In genomic region chr19:29872224-29872731, GRCh38 we compare ENCODE assay signal across 8 cellular contexts.
DNase-seq lines count a peak whose midpoint lies in the region; ATAC-seq and TF ChIP-seq lines count a peak whose summit lies in the region.

No MANE protein-coding gene starts in this region.

- WGBS in iPS DF 6.9 (ENCODE audit: insufficient coverage, insufficient read length), result no CpG with 5 or more reads among the region's 33 CpGs
- 10 to 71% methylated on average over 3 to 11 of the region's 33 CpGs for WGBS in gastroesophageal sphincter (ENCODE audit: low coverage in 1 of 2), 2 donors

- no peaks in the 10 kb centered on the region for H3K36me3 Mint-ChIP-seq in activated CD4-positive, alpha-beta memory T cell treated with anti-CD3 and anti-CD28 coated beads, Interleukin-2, amount 10 ng/mL, durations not matched to agents 7 days and 5 days (ENCODE audit: low read depth)
- no peaks in the 10 kb centered on the region for H3K36me3 Mint-ChIP-seq in stimulated activated memory B cell treated with anti-CD40 and anti-IgM and Interleukin-4, amounts not matched to agents 10 μg/mL and 1 μg/mL and 100 μg/mL, for 72 hours

- intact Hi-C loops in left ventricle myocardium inferior (cut with micrococcal nuclease) (loop anchor here (5.0 to 10.0 kb wide), 2 partner anchors 100 to 137 kb away; no protein-coding TSS in a partner anchor), cardiac septum (cut with DNase I) (loop anchor here (2.0 to 10.0 kb wide), 5 partner anchors 100 to 353 kb away; partner anchors contain the start of gene POP4)

- TF ChIP-seq CTCF in left ventricle myocardium inferior (IDR thresholded peaks at IDR 0.05; ENCODE audit: borderline replicate concordance) (peak; percentile 2), gastroesophageal sphincter (IDR thresholded peaks at IDR 0.05) (peak in 1 of 4 experiments; percentile 17)

- peaks cover 18% of the 10 kb centered on the region for H3K4me1 Mint-ChIP-seq in activated CD4-positive, alpha-beta memory T cell treated with anti-CD3 and anti-CD28 coated beads, Interleukin-2, amount 10 ng/mL, durations not matched to agents 7 days and 5 days
- peaks cover 24% of the 10 kb centered on the region for H3K4me1 Mint-ChIP-seq in stimulated activated memory B cell treated with anti-CD40 and anti-IgM and Interleukin-4, amounts not matched to agents 10 μg/mL and 1 μg/mL and 100 μg/mL, for 72 hours

- H3K27ac ChIP-seq in left ventricle myocardium inferior (replicated peaks) (no peak overlapping the region), iPS DF 6.9 (ENCODE audit: low read length) (no peak overlapping the region), gastroesophageal sphincter (no peak overlapping the region)

- CTCF ChIA-PET in activated CD4-positive, alpha-beta memory T cell treated with anti-CD3 and anti-CD28 coated beads, Interleukin-2, amount 10 ng/mL, durations not matched to agents 7 days and 5 days (lab: Charles Lee), result interaction anchor here (0.8 to 6.7 kb wide), 17 partner anchors 11 to 200 kb away, joined by 3 to 62 read pairs (median 4); partner anchors contain the start of gene URI1

- H3K4me3 Mint-ChIP-seq in activated CD4-positive, alpha-beta memory T cell treated with anti-CD3 and anti-CD28 coated beads, Interleukin-2, amount 10 ng/mL, durations not matched to agents 7 days and 5 days, result peak overlapping the region; percentile 37
- H3K4me3 Mint-ChIP-seq in stimulated activated memory B cell treated with anti-CD40 and anti-IgM and Interleukin-4, amounts not matched to agents 10 μg/mL and 1 μg/mL and 100 μg/mL, for 72 hours, result peak overlapping the region; percentile 44

- ATAC-seq in stimulated activated memory B cell treated with anti-CD40 and anti-IgM and Interleukin-4, amounts not matched to agents 10 μg/mL and 1 μg/mL and 100 μg/mL, for 72 hours, result no peak
- ATAC-seq in gastroesophageal sphincter (no peak), GM18858 (IDR thresholded peaks at IDR 0.05; ENCODE audit: unreplicated experiment) (no peak)

- H3K36me3 ChIP-seq in left ventricle myocardium inferior (no peaks in the 10 kb centered on the region), iPS DF 6.9 (ENCODE audit: control insufficient read depth, insufficient read depth, low read length) (no peaks in the 10 kb centered on the region), gastroesophageal sphincter (no peaks in the 10 kb centered on the region)

- peaks cover 24% of the 10 kb centered on the region for H3K27me3 Mint-ChIP-seq in activated CD4-positive, alpha-beta memory T cell treated with anti-CD3 and anti-CD28 coated beads, Interleukin-2, amount 10 ng/mL, durations not matched to agents 7 days and 5 days
- peaks cover 37% of the 10 kb centered on the region for H3K27me3 Mint-ChIP-seq in stimulated activated memory B cell treated with anti-CD40 and anti-IgM and Interleukin-4, amounts not matched to agents 10 μg/mL and 1 μg/mL and 100 μg/mL, for 72 hours

- no peaks in the 10 kb centered on the region for H3K9me3 Mint-ChIP-seq in activated CD4-positive, alpha-beta memory T cell treated with anti-CD3 and anti-CD28 coated beads, Interleukin-2, amount 10 ng/mL, durations not matched to agents 7 days and 5 days
- H3K9me3 Mint-ChIP-seq in stimulated activated memory B cell treated with anti-CD40 and anti-IgM and Interleukin-4, amounts not matched to agents 10 μg/mL and 1 μg/mL and 100 μg/mL, for 72 hours, result peaks cover 3% of the 10 kb centered on the region

- H3K27ac Mint-ChIP-seq in activated CD4-positive, alpha-beta memory T cell treated with anti-CD3 and anti-CD28 coated beads, Interleukin-2, amount 10 ng/mL, durations not matched to agents 7 days and 5 days, result no peak overlapping the region
- H3K27ac Mint-ChIP-seq in stimulated activated memory B cell treated with anti-CD40 and anti-IgM and Interleukin-4, amounts not matched to agents 10 μg/mL and 1 μg/mL and 100 μg/mL, for 72 hours, result no peak overlapping the region

- POLR2A ChIA-PET in activated CD4-positive, alpha-beta memory T cell treated with anti-CD3 and anti-CD28 coated beads, Interleukin-2, amount 10 ng/mL, durations not matched to agents 7 days and 5 days (lab: Charles Lee), result interaction anchor here (0.7 to 1.8 kb wide), 6 partner anchors 12 to 266 kb away, joined by 3 to 6 read pairs (median 3); partner anchors contain the start of gene POP4

- peaks cover 40% of the 10 kb centered on the region for H3K4me1 ChIP-seq in left ventricle myocardium inferior
- no peaks in the 10 kb centered on the region for H3K4me1 ChIP-seq in iPS DF 6.9 (ENCODE audit: control insufficient read depth, insufficient read depth, low read length)
- peaks cover 0 to 38% (median 14%) of the 10 kb centered on the region in 3 donors for H3K4me1 ChIP-seq in gastroesophageal sphincter

- H3K27me3 ChIP-seq in left ventricle myocardium inferior (ENCODE audit: low read depth), result peaks cover 65% of the 10 kb centered on the region
- H3K27me3 ChIP-seq in iPS DF 6.9 (ENCODE audit: control insufficient read depth, insufficient read depth, low read length), result peaks cover 3% of the 10 kb centered on the region; the same call in 1 of the 2 replicates
- H3K27me3 ChIP-seq in gastroesophageal sphincter, result peaks cover 64% of the 10 kb centered on the region

- H3K9me3 ChIP-seq in left ventricle myocardium inferior (replicated peaks) (peaks cover 14% of the 10 kb centered on the region), iPS DF 6.9 (ENCODE audit: control insufficient read depth, insufficient read depth, low read length) (no peaks in the 10 kb centered on the region), gastroesophageal sphincter (peaks cover 0 to 13% (median 0%) of the 10 kb centered on the region in 3 donors)

- TF ChIP-seq EP300 in gastroesophageal sphincter (IDR thresholded peaks at IDR 0.05), result no peak

- H3K4me3 ChIP-seq in left ventricle myocardium inferior (peak overlapping the region; percentile 42), iPS DF 6.9 (ENCODE audit: low read length) (peak overlapping the region; percentile 17; the same call in 1 of the 2 replicates), gastroesophageal sphincter (no peak overlapping the region)

- no peak for DNase-seq in left ventricle myocardium inferior
- DNase-seq in cardiac septum (ENCODE audit: low spot score), result no peak
- DNase-seq in activated CD4-positive, alpha-beta memory T cell treated with anti-CD3 and anti-CD28 coated beads, Interleukin-2, amount 10 ng/mL, durations not matched to agents 7 days and 5 days, result no peak
- DNase-seq in iPS DF 6.9 (ENCODE audit: low read depth, low spot score), result no peak
- DNase-seq in SKM-1 (lab: John Stamatoyannopoulos, UW; ENCODE audit: unreplicated experiment), result no peak

- no peak for TF ChIP-seq POLR2A in gastroesophageal sphincter (IDR thresholded peaks at IDR 0.05)

Comparison
In these comparisons a context has a peak if more than half of its experiments do, and no peak if none do; other contexts are left out.
1. H3K4me3 ChIP-seq: peak in left ventricle myocardium inferior (single experiment) and iPS DF 6.9 (single experiment); none in gastroesophageal sphincter (0 of 2).